Comparison of ENCODE assay signal across 19 cellular contexts in the genomic region with DNA sequence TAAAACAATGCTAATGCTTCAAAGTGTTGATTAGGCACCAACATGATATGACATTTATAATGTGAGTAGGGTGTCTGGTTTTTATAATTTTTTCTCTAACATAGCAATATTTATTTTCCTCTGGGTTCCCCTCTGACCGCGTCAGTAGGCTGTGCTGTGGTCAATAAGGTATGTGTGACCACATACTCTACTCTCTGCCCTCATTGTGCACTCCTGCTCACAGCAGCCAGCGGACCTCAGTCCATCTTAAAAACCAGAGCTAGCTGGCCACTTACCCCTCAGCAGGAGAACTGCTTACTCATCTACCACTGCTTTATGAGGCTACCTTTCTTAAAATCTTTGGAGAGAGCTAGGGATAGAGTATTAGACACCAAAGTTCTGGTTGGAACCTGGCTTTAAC.
"Had no signal": no experiment of that assay in that cellular context is flagged by ENCODE, and none has a peak within 500 bp of the region (broad histone marks: within the 10 kb centered on the region; RNA-seq: fewer than 3 reads in every experiment).

No MANE protein-coding gene starts in this region.

- H3K4me3 ChIP-seq: heart left ventricle, lung, neural progenitor cell, pancreas, stomach, thoracic aorta had no signal

- DNase-seq: heart left ventricle; hippocampal formation; left colon; left ventricle myocardium superior; mesenchymal stem cell; midbrain; occipital lobe; pancreas; right cardiac atrium; stimulated activated CD4-positive, alpha-beta T cell treated with anti-CD3 and anti-CD28 coated beads, Interleukin-4, amount 100 ng/mL, for 1 hour; stimulated activated CD8-positive, alpha-beta memory T cell treated with anti-CD3 and anti-CD28 coated beads, Interleukin-4, amount 100 ng/mL, for 48 hours; stomach; substantia nigra; trophoblast cell had no signal

- ATAC-seq: heart left ventricle; left colon; left ventricle myocardium superior; natural killer cell treated with Interleukin-12 subunit alpha and Interleukin-12 subunit beta and Interleukin-15 and Interleukin-18, amount 100 ng/mL, for 72 hours; pancreas; right cardiac atrium; stimulated activated memory B cell treated with anti-CD40 and anti-IgM and Interleukin-4, amounts not matched to agents 10 μg/mL and 1 μg/mL and 100 μg/mL, for 72 hours had no signal
